In the genomic region with DNA sequence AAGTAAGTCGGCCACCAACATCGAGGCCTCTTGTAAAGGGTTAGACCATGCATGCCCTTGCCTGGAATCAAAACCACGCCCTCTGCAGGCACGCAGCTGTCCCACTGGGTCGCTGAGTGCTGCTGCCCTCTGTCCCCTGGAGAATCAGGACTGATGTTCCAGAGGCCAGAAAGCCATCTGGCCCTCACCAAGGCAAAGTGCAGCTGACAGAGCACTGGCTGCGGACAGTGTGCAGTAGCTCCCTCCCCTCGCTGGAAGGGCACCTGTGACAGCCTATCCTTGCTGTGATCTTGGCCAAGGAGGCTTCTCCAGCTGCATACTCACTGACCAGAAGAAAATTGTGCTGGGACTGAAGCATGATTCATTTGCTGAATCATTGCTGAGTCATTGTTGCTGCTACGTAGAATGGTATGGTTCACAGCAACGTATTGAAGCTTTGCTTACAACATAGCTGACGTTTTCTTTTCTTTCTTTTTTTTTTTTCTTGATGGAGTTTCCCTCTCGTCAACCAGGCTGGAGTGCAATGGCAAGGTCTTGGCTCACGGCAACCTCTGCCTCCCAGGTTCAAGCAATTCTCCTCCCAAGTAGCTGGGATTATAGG, we compare ENCODE assay signal across 1 cellular context.
TF ChIP-seq lines count a peak whose summit lies in the region.

No MANE protein-coding gene starts in this region.

TF ChIP-seq in H1, 55 proteins besides CTCF, POLR2A, EP300 and RAD21 (continued from another document):
- TF ChIP-seq, protein P1, sequence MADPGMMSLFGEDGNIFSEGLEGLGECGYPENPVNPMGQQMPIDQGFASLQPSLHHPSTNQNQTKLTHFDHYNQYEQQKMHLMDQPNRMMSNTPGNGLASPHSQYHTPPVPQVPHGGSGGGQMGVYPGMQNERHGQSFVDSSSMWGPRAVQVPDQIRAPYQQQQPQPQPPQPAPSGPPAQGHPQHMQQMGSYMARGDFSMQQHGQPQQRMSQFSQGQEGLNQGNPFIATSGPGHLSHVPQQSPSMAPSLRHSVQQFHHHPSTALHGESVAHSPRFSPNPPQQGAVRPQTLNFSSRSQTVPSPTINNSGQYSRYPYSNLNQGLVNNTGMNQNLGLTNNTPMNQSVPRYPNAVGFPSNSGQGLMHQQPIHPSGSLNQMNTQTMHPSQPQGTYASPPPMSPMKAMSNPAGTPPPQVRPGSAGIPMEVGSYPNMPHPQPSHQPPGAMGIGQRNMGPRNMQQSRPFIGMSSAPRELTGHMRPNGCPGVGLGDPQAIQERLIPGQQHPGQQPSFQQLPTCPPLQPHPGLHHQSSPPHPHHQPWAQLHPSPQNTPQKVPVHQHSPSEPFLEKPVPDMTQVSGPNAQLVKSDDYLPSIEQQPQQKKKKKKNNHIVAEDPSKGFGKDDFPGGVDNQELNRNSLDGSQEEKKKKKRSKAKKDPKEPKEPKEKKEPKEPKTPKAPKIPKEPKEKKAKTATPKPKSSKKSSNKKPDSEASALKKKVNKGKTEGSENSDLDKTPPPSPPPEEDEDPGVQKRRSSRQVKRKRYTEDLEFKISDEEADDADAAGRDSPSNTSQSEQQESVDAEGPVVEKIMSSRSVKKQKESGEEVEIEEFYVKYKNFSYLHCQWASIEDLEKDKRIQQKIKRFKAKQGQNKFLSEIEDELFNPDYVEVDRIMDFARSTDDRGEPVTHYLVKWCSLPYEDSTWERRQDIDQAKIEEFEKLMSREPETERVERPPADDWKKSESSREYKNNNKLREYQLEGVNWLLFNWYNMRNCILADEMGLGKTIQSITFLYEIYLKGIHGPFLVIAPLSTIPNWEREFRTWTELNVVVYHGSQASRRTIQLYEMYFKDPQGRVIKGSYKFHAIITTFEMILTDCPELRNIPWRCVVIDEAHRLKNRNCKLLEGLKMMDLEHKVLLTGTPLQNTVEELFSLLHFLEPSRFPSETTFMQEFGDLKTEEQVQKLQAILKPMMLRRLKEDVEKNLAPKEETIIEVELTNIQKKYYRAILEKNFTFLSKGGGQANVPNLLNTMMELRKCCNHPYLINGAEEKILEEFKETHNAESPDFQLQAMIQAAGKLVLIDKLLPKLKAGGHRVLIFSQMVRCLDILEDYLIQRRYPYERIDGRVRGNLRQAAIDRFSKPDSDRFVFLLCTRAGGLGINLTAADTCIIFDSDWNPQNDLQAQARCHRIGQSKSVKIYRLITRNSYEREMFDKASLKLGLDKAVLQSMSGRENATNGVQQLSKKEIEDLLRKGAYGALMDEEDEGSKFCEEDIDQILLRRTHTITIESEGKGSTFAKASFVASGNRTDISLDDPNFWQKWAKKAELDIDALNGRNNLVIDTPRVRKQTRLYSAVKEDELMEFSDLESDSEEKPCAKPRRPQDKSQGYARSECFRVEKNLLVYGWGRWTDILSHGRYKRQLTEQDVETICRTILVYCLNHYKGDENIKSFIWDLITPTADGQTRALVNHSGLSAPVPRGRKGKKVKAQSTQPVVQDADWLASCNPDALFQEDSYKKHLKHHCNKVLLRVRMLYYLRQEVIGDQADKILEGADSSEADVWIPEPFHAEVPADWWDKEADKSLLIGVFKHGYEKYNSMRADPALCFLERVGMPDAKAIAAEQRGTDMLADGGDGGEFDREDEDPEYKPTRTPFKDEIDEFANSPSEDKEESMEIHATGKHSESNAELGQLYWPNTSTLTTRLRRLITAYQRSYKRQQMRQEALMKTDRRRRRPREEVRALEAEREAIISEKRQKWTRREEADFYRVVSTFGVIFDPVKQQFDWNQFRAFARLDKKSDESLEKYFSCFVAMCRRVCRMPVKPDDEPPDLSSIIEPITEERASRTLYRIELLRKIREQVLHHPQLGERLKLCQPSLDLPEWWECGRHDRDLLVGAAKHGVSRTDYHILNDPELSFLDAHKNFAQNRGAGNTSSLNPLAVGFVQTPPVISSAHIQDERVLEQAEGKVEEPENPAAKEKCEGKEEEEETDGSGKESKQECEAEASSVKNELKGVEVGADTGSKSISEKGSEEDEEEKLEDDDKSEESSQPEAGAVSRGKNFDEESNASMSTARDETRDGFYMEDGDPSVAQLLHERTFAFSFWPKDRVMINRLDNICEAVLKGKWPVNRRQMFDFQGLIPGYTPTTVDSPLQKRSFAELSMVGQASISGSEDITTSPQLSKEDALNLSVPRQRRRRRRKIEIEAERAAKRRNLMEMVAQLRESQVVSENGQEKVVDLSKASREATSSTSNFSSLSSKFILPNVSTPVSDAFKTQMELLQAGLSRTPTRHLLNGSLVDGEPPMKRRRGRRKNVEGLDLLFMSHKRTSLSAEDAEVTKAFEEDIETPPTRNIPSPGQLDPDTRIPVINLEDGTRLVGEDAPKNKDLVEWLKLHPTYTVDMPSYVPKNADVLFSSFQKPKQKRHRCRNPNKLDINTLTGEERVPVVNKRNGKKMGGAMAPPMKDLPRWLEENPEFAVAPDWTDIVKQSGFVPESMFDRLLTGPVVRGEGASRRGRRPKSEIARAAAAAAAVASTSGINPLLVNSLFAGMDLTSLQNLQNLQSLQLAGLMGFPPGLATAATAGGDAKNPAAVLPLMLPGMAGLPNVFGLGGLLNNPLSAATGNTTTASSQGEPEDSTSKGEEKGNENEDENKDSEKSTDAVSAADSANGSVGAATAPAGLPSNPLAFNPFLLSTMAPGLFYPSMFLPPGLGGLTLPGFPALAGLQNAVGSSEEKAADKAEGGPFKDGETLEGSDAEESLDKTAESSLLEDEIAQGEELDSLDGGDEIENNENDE (IDR thresholded peaks at IDR 0.05; ENCODE audit: insufficient replicate concordance, low read length) = no peak
- no peak for TF ChIP-seq TBP (IDR thresholded peaks at IDR 0.05; ENCODE audit: low read depth, low read length)
